17 cellular contexts compared by ENCODE assay signal in genomic region chr4:128031756-128032384, GRCh38.
"Had no signal": no experiment of that assay in that cellular context is flagged by ENCODE, and none has a peak within 500 bp of the region (broad histone marks: within the 10 kb centered on the region; RNA-seq: fewer than 3 reads in every experiment).

No MANE protein-coding gene starts in this region.

- H3K4me1 ChIP-seq: ascending aorta, breast epithelium, left lung, stomach, testis, upper lobe of right lung had no signal

- H3K27ac ChIP-seq: ascending aorta, breast epithelium, epithelial cell of prostate, hepatocyte, left lung, ovary, stomach, testis, upper lobe of right lung had no signal

- H3K79me2 ChIP-seq: hepatocyte had no signal

- H3K36me3 ChIP-seq: breast epithelium, ovary had no signal

- H3K4me3 ChIP-seq: ascending aorta, breast epithelium, hepatocyte, left lung, ovary, stomach, testis, upper lobe of right lung had no signal

- DNase-seq: activated CD4-positive, alpha-beta T cell treated with anti-CD3 and anti-CD28 coated beads, Interleukin-2, amount 10 ng/mL, durations not matched to agents 7 days and 5 days; activated CD8-positive, alpha-beta memory T cell treated with anti-CD3 and anti-CD28 coated beads for 24 hours; activated naive CD4-positive, alpha-beta T cell; activated naive CD8-positive, alpha-beta T cell treated with anti-CD3 and anti-CD28 coated beads, Interleukin-2, amount 50 U/mL, for 24 hours; cerebellar nuclear complex; dermis blood vessel endothelial cell; left lung; naive B cell; ovary; stimulated activated CD4-positive, alpha-beta T cell treated with anti-CD3 and anti-CD28 coated beads, Interleukin-1b, Interleukin-23, amount 100 ng/mL, for 48 hours; stomach; testis; upper lobe of right lung had no signal

- H3K9me3 ChIP-seq: ascending aorta, breast epithelium, left lung, ovary, stomach, testis, upper lobe of right lung had no signal

- H3K4me2 ChIP-seq: hepatocyte had no signal

- ATAC-seq: activated naive CD8-positive, alpha-beta T cell treated with anti-CD3 and anti-CD28 coated beads, Interleukin-2, amount 50 U/mL, for 24 hours; left lung; upper lobe of right lung had no signal

- H3K27me3 ChIP-seq: ascending aorta, breast epithelium, hepatocyte, left lung, ovary, stomach, testis, upper lobe of right lung had no signal

- H2AFZ ChIP-seq: hepatocyte had no signal
